ENCODE assay signal across 23 cellular contexts in the genomic region with DNA sequence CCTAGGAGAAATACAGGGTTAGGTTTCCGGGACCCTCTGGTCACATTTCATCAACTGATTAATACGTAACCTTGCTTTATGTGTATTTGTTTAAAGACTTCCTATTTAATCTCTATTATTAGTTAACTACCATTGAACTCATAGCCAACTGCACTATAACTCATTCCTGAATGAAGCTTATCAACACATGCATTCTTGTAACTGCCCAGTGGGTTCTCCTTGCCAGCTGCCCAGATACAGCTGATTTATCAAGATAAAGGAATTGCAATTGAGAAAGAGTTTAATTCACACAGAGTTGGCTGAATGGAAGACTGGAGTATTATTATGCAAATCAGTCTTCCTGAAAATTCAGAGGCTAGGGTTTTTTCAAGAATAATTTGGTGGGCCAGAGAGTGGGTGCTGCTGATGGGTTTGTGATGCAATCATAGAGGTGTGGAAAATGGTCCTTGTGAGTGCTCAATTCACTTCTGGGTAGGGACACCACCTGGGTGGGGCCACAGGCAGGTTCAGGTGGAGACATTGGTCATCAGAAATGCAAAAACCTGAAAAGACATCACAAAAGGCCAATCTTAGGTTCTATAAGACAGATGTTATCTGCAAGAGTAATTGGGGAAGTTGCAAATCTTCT. TPM values are rescaled to one million over a fixed set of nuclear protein-coding genes. Genes with fewer than 3 reads are reported as not detected.
DNase-seq lines count a peak whose midpoint lies in the region; ATAC-seq, FAIRE-seq and TF ChIP-seq lines count a peak whose summit lies in the region.
"Had no signal": no experiment of that assay in that cellular context is flagged by ENCODE, and none has a peak within 500 bp of the region (broad histone marks: within the 10 kb centered on the region; RNA-seq: fewer than 3 reads in every experiment).

No MANE protein-coding gene starts in this region.

- H3K23me2 ChIP-seq in H1 (ENCODE audit: low read depth, low read length) = no peaks in the 10 kb centered on the region

- peak in 48 of 76 experiments; percentile 6 to 81 (median 38) for DNase-seq in HUDEP-2 (lab: John Stamatoyannopoulos, UW; ENCODE audit: unreplicated experiment in 76 of 76)
- no peak for DNase-seq in WTC11 (ENCODE audit: low spot score)
- DNase-seq in H1 (ENCODE audit: low read depth in 1 of 2, low spot score in 2 of 2) = no peak
- peak in 1 of 6 donors; percentile 31 for DNase-seq in pancreas
- no peak for DNase-seq in midbrain (lab: John Stamatoyannopoulos, UW)
- DNase-seq in AG08395 (ENCODE audit: low spot score) = no peak
- DNase-seq in activated T-cell treated with anti-CD3 and anti-CD28 coated beads, Interleukin-2, amount 50 U/mL, for 48 hours = no peak
- no peak for DNase-seq in activated naive CD4-positive, alpha-beta T cell treated with anti-CD3 and anti-CD28 coated beads, Interleukin-2, amount 50 U/mL, for 72 hours (ENCODE audit: low spot score in 2 of 2)
- DNase-seq: DND-41, HCEC 1CT, MM.1S, NCI-H1105 treated with DMSO at 0.1 percent for 48 hours, NCI-H1694, NCI-H2081 treated with DMSO at 0.1 percent for 48 hours, NCI-H510A, NCI-H748 treated with DMSO at 0.1 percent for 48 hours, Right ventricle myocardium superior, SK-N-SH had no signal

- H3K27ac ChIP-seq in H1 (ENCODE audit: low read depth, low read length) (no peak overlapping the region), pancreas (peak overlapping the region in 2 of 4 donors; percentile 61 to 68)
- H3K27ac ChIP-seq: HL-60 had no signal

- peaks cover 9% of the 10 kb centered on the region for H3K9me3 Mint-ChIP-seq in WTC11
- H3K9me3 Mint-ChIP-seq in activated naive CD4-positive, alpha-beta T cell treated with anti-CD3 and anti-CD28 coated beads, Interleukin-2, amount 50 U/mL, for 72 hours = no peaks in the 10 kb centered on the region

- H2BK120ac ChIP-seq in H1 (replicated peaks; ENCODE audit: low read depth, low read length) = no peak overlapping the region

- H3K27me3 Mint-ChIP-seq in WTC11 (ENCODE audit: low read depth) = no peaks in the 10 kb centered on the region

- H3K14ac ChIP-seq in H1 (ENCODE audit: insufficient read length) = no peak overlapping the region

- H3K23ac ChIP-seq in H1 (ENCODE audit: insufficient read length) = no peak overlapping the region

- H3K9me3 ChIP-seq in H1 (ENCODE audit: insufficient read depth in 2 of 2, low read depth in 1 of 2, low read length in 1 of 2) = peaks cover 0 to under 1% of the 10 kb centered on the region in 2 experiments; a peak in 1 of 4 replicates
- H3K9me3 ChIP-seq in pancreas = no peaks in the 10 kb centered on the region
- H3K9me3 ChIP-seq: SK-N-SH had no signal

- 0 out of 2 replicates have a peak, but pooled peaks cover 2% of the 10 kb centered on the region for H3K36me3 Mint-ChIP-seq in WTC11
- no peaks in the 10 kb centered on the region for H3K36me3 Mint-ChIP-seq in activated naive CD4-positive, alpha-beta T cell treated with anti-CD3 and anti-CD28 coated beads, Interleukin-2, amount 50 U/mL, for 72 hours

- no peak overlapping the region for H4K91ac ChIP-seq in H1 (replicated peaks; ENCODE audit: insufficient read length, low read length)

- no peak overlapping the region for H2BK15ac ChIP-seq in H1 (ENCODE audit: low read length)

- H3K36me3 ChIP-seq in H1 (ENCODE audit: control insufficient read depth in 2 of 4, insufficient read depth in 4 of 4, low read length in 3 of 4) (no peaks in the 10 kb centered on the region; a peak in 1 of 8 replicates), pancreas (no peaks in the 10 kb centered on the region)

- 90% methylated on average over 2 of the region's 2 CpGs; no CpG with 5 or more reads in 1 of the 2 experiments for WGBS in H1 (ENCODE audit: extremely low coverage in 1 of 2, insufficient coverage in 1 of 2, insufficient read length in 1 of 2, insufficient replicate concordance in 2 of 2, low coverage in 1 of 2, low lambda C conversion rate in 2 of 2, missing lambda C conversion rate in 1 of 2), 2 experiments
- WGBS in pancreas, 2 donors = 48 to 53% methylated on average over 2 of the region's 2 CpGs

- no peak for FAIRE-seq in H1 (lab: Jason Lieb, UNC)
- no peak for FAIRE-seq in pancreas (lab: Jason Lieb, UNC)
- FAIRE-seq: G401.6 had no signal

- no peak overlapping the region for H2AK5ac ChIP-seq in H1 (ENCODE audit: low read depth, low read length)

- H3K4me3 ChIP-seq in H1 (ENCODE audit: extremely low read depth in 1 of 4, insufficient read depth in 2 of 4, low read depth in 3 of 4, low read length in 4 of 4) (no peak overlapping the region), pancreas (no peak overlapping the region)

- CTCF ChIA-PET in WTC11 (lab: Charles Lee) = interaction anchor here (0.9 kb wide), 1 partner anchor 68 kb away, joined by 3 read pairs; no protein-coding TSS in a partner anchor
- CTCF ChIA-PET in H1 (lab: Charles Lee; ENCODE audit: partially characterized antibody) = interaction anchor here (1.2 kb wide), 1 partner anchor 8 kb away, joined by 7 read pairs; no protein-coding TSS in a partner anchor

- H3K27ac Mint-ChIP-seq in WTC11 = 0 out of 2 replicates have a peak overlapping the region, but pooled peaks have one; percentile 42
- no peak overlapping the region for H3K27ac Mint-ChIP-seq in activated naive CD4-positive, alpha-beta T cell treated with anti-CD3 and anti-CD28 coated beads, Interleukin-2, amount 50 U/mL, for 72 hours

- H2BK20ac ChIP-seq in H1 (ENCODE audit: low read length) = peak overlapping the region; percentile 6; the same call in 1 of the 2 replicates

- H3K79me1 ChIP-seq in H1 (ENCODE audit: low read depth, low read length) = no peaks in the 10 kb centered on the region

- no peak overlapping the region for H3K18ac ChIP-seq in H1 (ENCODE audit: extremely low read depth, low read length)

- TF ChIP-seq POLR2A in H1 (IDR thresholded peaks at IDR 0.05; ENCODE audit: control extremely low read depth in 1 of 2, low read depth in 2 of 2, low read length in 2 of 2) = no peak

- H4K20me1 ChIP-seq in H1 (replicated peaks in 1 of 2; ENCODE audit: control insufficient read depth in 1 of 2, insufficient read depth in 2 of 2, low read length in 2 of 2) = no peaks in the 10 kb centered on the region

- H2AFZ ChIP-seq in H1 (ENCODE audit: low read length) = no peak overlapping the region

- H3K79me2 ChIP-seq in H1 (ENCODE audit: control insufficient read depth in 1 of 2, insufficient read depth in 2 of 2, low read length in 2 of 2) = no peaks in the 10 kb centered on the region

- no peak overlapping the region for H4K5ac ChIP-seq in H1 (ENCODE audit: insufficient read length, low read depth, low read length)

- H2BK12ac ChIP-seq in H1 (ENCODE audit: low read depth, low read length) = no peak overlapping the region

- no peak overlapping the region for H3K4me3 Mint-ChIP-seq in WTC11

- H2BK5ac ChIP-seq in H1 (ENCODE audit: low read depth, low read length) = 0 out of 2 replicates have a peak overlapping the region, but pooled peaks have one; percentile 73

- H3K4ac ChIP-seq in H1 (replicated peaks; ENCODE audit: insufficient read length, low read depth, low read length) = no peak overlapping the region

- TF ChIP-seq CTCF in WTC11 (IDR thresholded peaks at IDR 0.05) (no peak), H1 (IDR thresholded peaks at IDR 0.05; ENCODE audit: control extremely low read depth in 1 of 3, insufficient read depth in 1 of 3, low read depth in 1 of 3, low read length in 3 of 3) (no peak), pancreas (IDR thresholded peaks at IDR 0.05) (no peak)

- H3K4me1 Mint-ChIP-seq in WTC11 = peaks cover 42% of the 10 kb centered on the region

- H3K27me3 ChIP-seq in H1 (replicated peaks in 1 of 4; ENCODE audit: control insufficient read depth in 3 of 4, extremely low read depth in 1 of 4, insufficient read depth in 3 of 4, low read length in 3 of 4) = no peaks in the 10 kb centered on the region
- no peaks in the 10 kb centered on the region for H3K27me3 ChIP-seq in pancreas

- POLR2A ChIA-PET in WTC11 (lab: Charles Lee) = no interaction called here
- POLR2A ChIA-PET in H1 (lab: Charles Lee; ENCODE audit: partially characterized antibody) = interaction anchor here (1.1 kb wide), 1 partner anchor 34 kb away, joined by 3 read pairs; no protein-coding TSS in a partner anchor

- peaks cover 0 to 17% (median 4%) of the 10 kb centered on the region in 4 experiments; a peak in 6 of 7 replicates for H3K4me1 ChIP-seq in H1 (replicated peaks in 1 of 4; ENCODE audit: control insufficient read depth in 3 of 4, insufficient read depth in 4 of 4, low read length in 3 of 4)
- H3K4me1 ChIP-seq in pancreas = no peaks in the 10 kb centered on the region

- H3K56ac ChIP-seq in H1 (replicated peaks; ENCODE audit: insufficient read length, low read depth, low read length) = no peak overlapping the region

- H3K4me2 ChIP-seq in H1 (ENCODE audit: insufficient read depth in 1 of 2, low read depth in 2 of 2, low read length in 2 of 2) = peak overlapping the region in 1 of 2 experiments; percentile 26; a peak in 2 of 4 replicates
- H3K4me2 ChIP-seq: SK-N-SH had no signal

- TF ChIP-seq RAD21 in H1 (IDR thresholded peaks at IDR 0.05 in 1 of 2, conservative IDR thresholded peaks at IDR 0.05 in 1 of 2; ENCODE audit: low read depth in 2 of 2, low read length in 2 of 2) = no peak

- TF ChIP-seq EP300 in H1 (IDR thresholded peaks at IDR 0.05; ENCODE audit: borderline replicate concordance in 1 of 2, low read depth in 2 of 2, low read length in 2 of 2) = no peak

- intact Hi-C loops in pancreas (cut with DNase I) = no loop called here

- H3K9ac ChIP-seq in H1 (replicated peaks in 1 of 4; ENCODE audit: extremely low read depth in 1 of 4, low read depth in 3 of 4, low read length in 3 of 4) = no peak overlapping the region
- H3K9ac ChIP-seq: SK-N-SH had no signal

- H4K8ac ChIP-seq in H1 (ENCODE audit: extremely low read depth, insufficient read depth, low read length) = no peak overlapping the region

- peak; percentile 46; the same call in 1 of the 2 replicates for ATAC-seq in WTC11
- ATAC-seq in pancreas = peak; percentile 65 to 82 (median 74)
- no peak for ATAC-seq in activated naive CD4-positive, alpha-beta T cell treated with anti-CD3 and anti-CD28 coated beads, Interleukin-2, amount 50 U/mL, for 72 hours

TF ChIP-seq in H1, 55 proteins besides CTCF, POLR2A, EP300 and RAD21 (continues in another document):
- TF ChIP-seq CEBPB (IDR thresholded peaks at IDR 0.05; ENCODE audit: low read depth, low read length) = peak; percentile 71; the same call in 1 of the 2 replicates

RNA-seq across cellular contexts. Expression of a gene that starts 21.1 kb away (rescaled TPM):
- total RNA-seq in WTC11 (2021) = 0.22 to 0.46 TPM in 2 of 3 replicates, not detected in the other
- not detected in 2 replicates for total RNA-seq in H1 (2021; fragmentation: NEBNext Ultra II Directional; extraction: Animal tissue kit (Norgen Biotek cat#: 25700))
- not detected in 2 replicates for polyA plus RNA-seq in H1 (2011; rRNA removed)
- polyA plus RNA-seq in H1 (2011; cell fraction: cytosol; rRNA removed) = not detected
- polyA plus RNA-seq in H1 (2011; cell fraction: nucleus; rRNA removed) = not detected
- polyA plus RNA-seq in H1 (2012, experiment 1 of 2) = 0.88 to 2.0 TPM (median 1.3 TPM) in 4 replicates
- polyA plus RNA-seq in H1 (2012, experiment 2 of 2) = not detected
- polyA plus RNA-seq in H1 (2013, experiment 1 of 2) = not detected
- not detected for polyA plus RNA-seq in H1 (2013, experiment 2 of 2)
- not detected in 2 replicates for polyA minus RNA-seq in H1 (2011; rRNA and poly(A)+ RNA removed)
- not detected for polyA minus RNA-seq in H1 (2011; cell fraction: cytosol; rRNA and poly(A)+ RNA removed)
- polyA minus RNA-seq in H1 (2011; cell fraction: nucleus; rRNA and poly(A)+ RNA removed) = not detected
- 10 to 100 TPM; 14.4 to 31.1 (median 21.5) TPM for total RNA-seq in pancreas
- 10 to 100 TPM; 29.6 to 67.3 TPM for polyA plus RNA-seq in pancreas
- total RNA-seq in activated naive CD4-positive, alpha-beta T cell treated with anti-CD3 and anti-CD28 coated beads, Interleukin-2, amount 50 U/mL, for 72 hours = not detected
- total RNA-seq: HT1080, LHCN-M2, OCI-LY7 had no signal
- polyA plus RNA-seq: SK-N-SH had no signal

Comparison
In these comparisons a context has a peak if more than half of its experiments do, and no peak if none do; other contexts are left out.
1. DNase-seq: peak in HUDEP-2 (48 of 76); none in WTC11 (single experiment), H1 (0 of 2), midbrain (single experiment), AG08395 (single experiment), activated T-cell treated with anti-CD3 and anti-CD28 coated beads, Interleukin-2, amount 50 U/mL, for 48 hours (0 of 2) and activated naive CD4-positive, alpha-beta T cell treated with anti-CD3 and anti-CD28 coated beads, Interleukin-2, amount 50 U/mL, for 72 hours (0 of 2).
2. ATAC-seq: peak in WTC11 (single experiment) and pancreas (4 of 4); none in activated naive CD4-positive, alpha-beta T cell treated with anti-CD3 and anti-CD28 coated beads, Interleukin-2, amount 50 U/mL, for 72 hours (0 of 2).
3. RNA of a gene that starts 21.1 kb away (total RNA-seq): 14.4 to 31.1 TPM in pancreas; 0.22 to 0.46 TPM in WTC11, not detected in activated naive CD4-positive, alpha-beta T cell treated with anti-CD3 and anti-CD28 coated beads, Interleukin-2, amount 50 U/mL, for 72 hours and not detected in H1; every median in the first group is over 10 times any median in the second.